Comparison of ENCODE assay signal across 1 cellular context in the genomic region with DNA sequence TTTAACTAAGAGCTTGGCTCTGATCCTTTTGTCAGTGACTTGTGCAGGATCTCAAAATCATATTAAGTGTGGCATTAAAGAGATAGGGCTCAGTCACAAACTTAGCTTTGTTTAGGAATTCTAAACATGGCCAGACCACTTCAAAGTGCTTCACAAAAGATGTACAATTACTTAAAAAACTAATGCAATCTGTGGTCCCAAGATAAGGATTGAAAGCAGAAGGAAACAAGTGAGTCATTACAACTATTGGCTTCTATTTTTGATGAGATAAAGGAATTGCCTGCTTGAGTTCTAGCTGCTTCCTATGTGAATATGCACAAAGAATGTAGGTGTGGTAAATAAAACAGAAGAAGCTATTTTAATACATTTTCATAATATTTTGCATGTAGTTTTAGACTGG.
A peak's percentile ranks its signal among the peaks of the same experiment; 100 is the strongest.
TF ChIP-seq lines count a peak whose summit lies in the region.

No MANE protein-coding gene starts in this region.

TF ChIP-seq in K562, 482 proteins besides CTCF, POLR2A, EP300 and RAD21 (continued from another document and continues in another):
- peak; percentile 28 for TF ChIP-seq BRD9 (IDR thresholded peaks at IDR 0.05; ENCODE audit: low read depth, partially characterized antibody)
- peak; percentile 94 for TF ChIP-seq TEAD4 (IDR thresholded peaks at IDR 0.05; ENCODE audit: low read length)
- TF ChIP-seq TEAD4 (CRISPR knock-in tag; IDR thresholded peaks at IDR 0.05; ENCODE audit: borderline replicate concordance): no peak
- TF ChIP-seq ARID1B (IDR thresholded peaks at IDR 0.05): peak; percentile 95
- TF ChIP-seq NFYB (IDR thresholded peaks at IDR 0.05; ENCODE audit: extremely low read depth, insufficient read length): no peak
- TF ChIP-seq, protein P1, sequence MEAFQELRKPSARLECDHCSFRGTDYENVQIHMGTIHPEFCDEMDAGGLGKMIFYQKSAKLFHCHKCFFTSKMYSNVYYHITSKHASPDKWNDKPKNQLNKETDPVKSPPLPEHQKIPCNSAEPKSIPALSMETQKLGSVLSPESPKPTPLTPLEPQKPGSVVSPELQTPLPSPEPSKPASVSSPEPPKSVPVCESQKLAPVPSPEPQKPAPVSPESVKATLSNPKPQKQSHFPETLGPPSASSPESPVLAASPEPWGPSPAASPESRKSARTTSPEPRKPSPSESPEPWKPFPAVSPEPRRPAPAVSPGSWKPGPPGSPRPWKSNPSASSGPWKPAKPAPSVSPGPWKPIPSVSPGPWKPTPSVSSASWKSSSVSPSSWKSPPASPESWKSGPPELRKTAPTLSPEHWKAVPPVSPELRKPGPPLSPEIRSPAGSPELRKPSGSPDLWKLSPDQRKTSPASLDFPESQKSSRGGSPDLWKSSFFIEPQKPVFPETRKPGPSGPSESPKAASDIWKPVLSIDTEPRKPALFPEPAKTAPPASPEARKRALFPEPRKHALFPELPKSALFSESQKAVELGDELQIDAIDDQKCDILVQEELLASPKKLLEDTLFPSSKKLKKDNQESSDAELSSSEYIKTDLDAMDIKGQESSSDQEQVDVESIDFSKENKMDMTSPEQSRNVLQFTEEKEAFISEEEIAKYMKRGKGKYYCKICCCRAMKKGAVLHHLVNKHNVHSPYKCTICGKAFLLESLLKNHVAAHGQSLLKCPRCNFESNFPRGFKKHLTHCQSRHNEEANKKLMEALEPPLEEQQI (IDR thresholded peaks at IDR 0.05): no peak
- no peak for TF ChIP-seq HOXB6 (CRISPR knock-in tag; IDR thresholded peaks at IDR 0.05; ENCODE audit: borderline replicate concordance)
- peak; percentile 91 for TF ChIP-seq CBFA2T3 (IDR thresholded peaks at IDR 0.05)
- TF ChIP-seq FOSL1 (tag; conservative IDR thresholded peaks at IDR 0.05): peak; percentile 99
- TF ChIP-seq ZFPM2 (CRISPR knock-in tag; IDR thresholded peaks at IDR 0.05): no peak
- peak; percentile 32; the same call in 1 of the 2 replicates for TF ChIP-seq CTBP1 (IDR thresholded peaks at IDR 0.05; ENCODE audit: borderline replicate concordance)
- TF ChIP-seq MEIS2 (IDR thresholded peaks at IDR 0.05; ENCODE audit: partially characterized antibody): peak; percentile 28
- peak; percentile 84 for TF ChIP-seq TCF3 (CRISPR knock-in tag; IDR thresholded peaks at IDR 0.05)
- TF ChIP-seq GATA2 (CRISPR knock-in tag; IDR thresholded peaks at IDR 0.05): peak; percentile 59
- TF ChIP-seq ZBTB17 (CRISPR knock-in tag; IDR thresholded peaks at IDR 0.05): no peak
- TF ChIP-seq KLF16 (IDR thresholded peaks at IDR 0.05): peak; percentile 51
- no peak for TF ChIP-seq MECOM (CRISPR knock-in tag; IDR thresholded peaks at IDR 0.05)
- TF ChIP-seq CCNT2 (IDR thresholded peaks at IDR 0.05; ENCODE audit: borderline replicate concordance, extremely low read depth, insufficient read length, low read depth, low read length): peak; percentile 66
- TF ChIP-seq SOX6 (IDR thresholded peaks at IDR 0.05): peak; percentile 97
- TF ChIP-seq FOXJ2 (tag; IDR thresholded peaks at IDR 0.05): peak; percentile 68; the same call in 1 of the 2 replicates
- peak; percentile 85 for TF ChIP-seq HDAC2 (IDR thresholded peaks at IDR 0.05)
- TF ChIP-seq JUND (IDR thresholded peaks at IDR 0.05; ENCODE audit: borderline replicate concordance, low read depth, low read length): peak; percentile 92
- peak; percentile 91 for TF ChIP-seq JUND (tag; IDR thresholded peaks at IDR 0.05; ENCODE audit: borderline replicate concordance, low read depth, low read length)
- TF ChIP-seq, protein P2, sequence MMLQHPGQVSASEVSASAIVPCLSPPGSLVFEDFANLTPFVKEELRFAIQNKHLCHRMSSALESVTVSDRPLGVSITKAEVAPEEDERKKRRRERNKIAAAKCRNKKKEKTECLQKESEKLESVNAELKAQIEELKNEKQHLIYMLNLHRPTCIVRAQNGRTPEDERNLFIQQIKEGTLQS (IDR thresholded peaks at IDR 0.05): peak; percentile 83
- TF ChIP-seq, protein P2 (CRISPR knock-in tag; conservative IDR thresholded peaks at IDR 0.05): peak; percentile 67; the same call in 1 of the 2 replicates
- TF ChIP-seq, protein P3, sequence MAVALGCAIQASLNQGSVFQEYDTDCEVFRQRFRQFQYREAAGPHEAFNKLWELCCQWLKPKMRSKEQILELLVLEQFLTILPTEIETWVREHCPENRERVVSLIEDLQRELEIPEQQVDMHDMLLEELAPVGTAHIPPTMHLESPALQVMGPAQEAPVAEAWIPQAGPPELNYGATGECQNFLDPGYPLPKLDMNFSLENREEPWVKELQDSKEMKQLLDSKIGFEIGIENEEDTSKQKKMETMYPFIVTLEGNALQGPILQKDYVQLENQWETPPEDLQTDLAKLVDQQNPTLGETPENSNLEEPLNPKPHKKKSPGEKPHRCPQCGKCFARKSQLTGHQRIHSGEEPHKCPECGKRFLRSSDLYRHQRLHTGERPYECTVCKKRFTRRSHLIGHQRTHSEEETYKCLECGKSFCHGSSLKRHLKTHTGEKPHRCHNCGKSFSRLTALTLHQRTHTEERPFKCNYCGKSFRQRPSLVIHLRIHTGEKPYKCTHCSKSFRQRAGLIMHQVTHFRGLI (CRISPR knock-in tag; IDR thresholded peaks at IDR 0.05): no peak
- no peak for TF ChIP-seq ARHGAP35 (IDR thresholded peaks at IDR 0.05; ENCODE audit: partially characterized antibody)
- TF ChIP-seq ZNF24 (IDR thresholded peaks at IDR 0.05): no peak
- no peak for TF ChIP-seq ATF1 (CRISPR knock-in tag; IDR thresholded peaks at IDR 0.05)
- TF ChIP-seq ATF1 (tag; IDR thresholded peaks at IDR 0.05): no peak
- peak; percentile 20; the same call in 1 of the 2 replicates for TF ChIP-seq MAFK (IDR thresholded peaks at IDR 0.05; ENCODE audit: low read length)
- peak in 1 of 2 experiments; percentile 34; a peak in 1 of 4 replicates for TF ChIP-seq NONO (IDR thresholded peaks at IDR 0.05; ENCODE audit: low read depth in 2 of 2, low read length in 1 of 2)
- no peak for TF ChIP-seq ZNF584 (CRISPR knock-in tag; IDR thresholded peaks at IDR 0.05; ENCODE audit: low read depth)
- TF ChIP-seq LEF1 (IDR thresholded peaks at IDR 0.05): peak; percentile 100
- peak; percentile 91 for TF ChIP-seq DPF2 (IDR thresholded peaks at IDR 0.05)
- peak; percentile 83 for TF ChIP-seq CBFA2T2 (conservative IDR thresholded peaks at IDR 0.05)
- TF ChIP-seq PYGO2 (tag; IDR thresholded peaks at IDR 0.05): peak; percentile 62
- TF ChIP-seq NEUROD1 (IDR thresholded peaks at IDR 0.05; ENCODE audit: borderline replicate concordance, low read depth, low read length, partially characterized antibody): peak; percentile 36
- TF ChIP-seq, protein P4, sequence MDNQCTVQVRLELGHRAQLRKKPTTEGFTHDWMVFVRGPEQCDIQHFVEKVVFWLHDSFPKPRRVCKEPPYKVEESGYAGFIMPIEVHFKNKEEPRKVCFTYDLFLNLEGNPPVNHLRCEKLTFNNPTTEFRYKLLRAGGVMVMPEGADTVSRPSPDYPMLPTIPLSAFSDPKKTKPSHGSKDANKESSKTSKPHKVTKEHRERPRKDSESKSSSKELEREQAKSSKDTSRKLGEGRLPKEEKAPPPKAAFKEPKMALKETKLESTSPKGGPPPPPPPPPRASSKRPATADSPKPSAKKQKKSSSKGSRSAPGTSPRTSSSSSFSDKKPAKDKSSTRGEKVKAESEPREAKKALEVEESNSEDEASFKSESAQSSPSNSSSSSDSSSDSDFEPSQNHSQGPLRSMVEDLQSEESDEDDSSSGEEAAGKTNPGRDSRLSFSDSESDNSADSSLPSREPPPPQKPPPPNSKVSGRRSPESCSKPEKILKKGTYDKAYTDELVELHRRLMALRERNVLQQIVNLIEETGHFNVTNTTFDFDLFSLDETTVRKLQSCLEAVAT (IDR thresholded peaks at IDR 0.05): peak in 1 of 2 experiments; percentile 37; a peak in 1 of 4 replicates
- peak in 1 of 2 experiments; percentile 87; a peak in 2 of 4 replicates for TF ChIP-seq HDAC1 (IDR thresholded peaks at IDR 0.05)
- TF ChIP-seq MAFG (tag; conservative IDR thresholded peaks at IDR 0.05): peak; percentile 51
- 0 out of 4 replicates have a peak, but pooled peaks of 1 of the 2 experiments have one; percentile 44 for TF ChIP-seq FOXK2 (conservative IDR thresholded peaks at IDR 0.05 in 1 of 2, IDR thresholded peaks at IDR 0.05 in 1 of 2; ENCODE audit: low read depth in 2 of 2)
- no peak for TF ChIP-seq BRCA1 (IDR thresholded peaks at IDR 0.05)
- no peak for TF ChIP-seq BRCA1 (CRISPR knock-in tag; IDR thresholded peaks at IDR 0.05)
- peak in 1 of 2 experiments; percentile 97; a peak in 2 of 4 replicates for TF ChIP-seq RCOR1 (IDR thresholded peaks at IDR 0.05; ENCODE audit: borderline replicate concordance in 1 of 2, low read depth in 2 of 2, low read length in 2 of 2)
- TF ChIP-seq, protein P5, sequence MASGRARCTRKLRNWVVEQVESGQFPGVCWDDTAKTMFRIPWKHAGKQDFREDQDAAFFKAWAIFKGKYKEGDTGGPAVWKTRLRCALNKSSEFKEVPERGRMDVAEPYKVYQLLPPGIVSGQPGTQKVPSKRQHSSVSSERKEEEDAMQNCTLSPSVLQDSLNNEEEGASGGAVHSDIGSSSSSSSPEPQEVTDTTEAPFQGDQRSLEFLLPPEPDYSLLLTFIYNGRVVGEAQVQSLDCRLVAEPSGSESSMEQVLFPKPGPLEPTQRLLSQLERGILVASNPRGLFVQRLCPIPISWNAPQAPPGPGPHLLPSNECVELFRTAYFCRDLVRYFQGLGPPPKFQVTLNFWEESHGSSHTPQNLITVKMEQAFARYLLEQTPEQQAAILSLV (tag; IDR thresholded peaks at IDR 0.05): no peak
- peak; percentile 50; the same call in 1 of the 2 replicates for TF ChIP-seq NFIC (IDR thresholded peaks at IDR 0.05)
- TF ChIP-seq IRF2 (CRISPR knock-in tag; IDR thresholded peaks at IDR 0.05): no peak
- TF ChIP-seq, protein P6, sequence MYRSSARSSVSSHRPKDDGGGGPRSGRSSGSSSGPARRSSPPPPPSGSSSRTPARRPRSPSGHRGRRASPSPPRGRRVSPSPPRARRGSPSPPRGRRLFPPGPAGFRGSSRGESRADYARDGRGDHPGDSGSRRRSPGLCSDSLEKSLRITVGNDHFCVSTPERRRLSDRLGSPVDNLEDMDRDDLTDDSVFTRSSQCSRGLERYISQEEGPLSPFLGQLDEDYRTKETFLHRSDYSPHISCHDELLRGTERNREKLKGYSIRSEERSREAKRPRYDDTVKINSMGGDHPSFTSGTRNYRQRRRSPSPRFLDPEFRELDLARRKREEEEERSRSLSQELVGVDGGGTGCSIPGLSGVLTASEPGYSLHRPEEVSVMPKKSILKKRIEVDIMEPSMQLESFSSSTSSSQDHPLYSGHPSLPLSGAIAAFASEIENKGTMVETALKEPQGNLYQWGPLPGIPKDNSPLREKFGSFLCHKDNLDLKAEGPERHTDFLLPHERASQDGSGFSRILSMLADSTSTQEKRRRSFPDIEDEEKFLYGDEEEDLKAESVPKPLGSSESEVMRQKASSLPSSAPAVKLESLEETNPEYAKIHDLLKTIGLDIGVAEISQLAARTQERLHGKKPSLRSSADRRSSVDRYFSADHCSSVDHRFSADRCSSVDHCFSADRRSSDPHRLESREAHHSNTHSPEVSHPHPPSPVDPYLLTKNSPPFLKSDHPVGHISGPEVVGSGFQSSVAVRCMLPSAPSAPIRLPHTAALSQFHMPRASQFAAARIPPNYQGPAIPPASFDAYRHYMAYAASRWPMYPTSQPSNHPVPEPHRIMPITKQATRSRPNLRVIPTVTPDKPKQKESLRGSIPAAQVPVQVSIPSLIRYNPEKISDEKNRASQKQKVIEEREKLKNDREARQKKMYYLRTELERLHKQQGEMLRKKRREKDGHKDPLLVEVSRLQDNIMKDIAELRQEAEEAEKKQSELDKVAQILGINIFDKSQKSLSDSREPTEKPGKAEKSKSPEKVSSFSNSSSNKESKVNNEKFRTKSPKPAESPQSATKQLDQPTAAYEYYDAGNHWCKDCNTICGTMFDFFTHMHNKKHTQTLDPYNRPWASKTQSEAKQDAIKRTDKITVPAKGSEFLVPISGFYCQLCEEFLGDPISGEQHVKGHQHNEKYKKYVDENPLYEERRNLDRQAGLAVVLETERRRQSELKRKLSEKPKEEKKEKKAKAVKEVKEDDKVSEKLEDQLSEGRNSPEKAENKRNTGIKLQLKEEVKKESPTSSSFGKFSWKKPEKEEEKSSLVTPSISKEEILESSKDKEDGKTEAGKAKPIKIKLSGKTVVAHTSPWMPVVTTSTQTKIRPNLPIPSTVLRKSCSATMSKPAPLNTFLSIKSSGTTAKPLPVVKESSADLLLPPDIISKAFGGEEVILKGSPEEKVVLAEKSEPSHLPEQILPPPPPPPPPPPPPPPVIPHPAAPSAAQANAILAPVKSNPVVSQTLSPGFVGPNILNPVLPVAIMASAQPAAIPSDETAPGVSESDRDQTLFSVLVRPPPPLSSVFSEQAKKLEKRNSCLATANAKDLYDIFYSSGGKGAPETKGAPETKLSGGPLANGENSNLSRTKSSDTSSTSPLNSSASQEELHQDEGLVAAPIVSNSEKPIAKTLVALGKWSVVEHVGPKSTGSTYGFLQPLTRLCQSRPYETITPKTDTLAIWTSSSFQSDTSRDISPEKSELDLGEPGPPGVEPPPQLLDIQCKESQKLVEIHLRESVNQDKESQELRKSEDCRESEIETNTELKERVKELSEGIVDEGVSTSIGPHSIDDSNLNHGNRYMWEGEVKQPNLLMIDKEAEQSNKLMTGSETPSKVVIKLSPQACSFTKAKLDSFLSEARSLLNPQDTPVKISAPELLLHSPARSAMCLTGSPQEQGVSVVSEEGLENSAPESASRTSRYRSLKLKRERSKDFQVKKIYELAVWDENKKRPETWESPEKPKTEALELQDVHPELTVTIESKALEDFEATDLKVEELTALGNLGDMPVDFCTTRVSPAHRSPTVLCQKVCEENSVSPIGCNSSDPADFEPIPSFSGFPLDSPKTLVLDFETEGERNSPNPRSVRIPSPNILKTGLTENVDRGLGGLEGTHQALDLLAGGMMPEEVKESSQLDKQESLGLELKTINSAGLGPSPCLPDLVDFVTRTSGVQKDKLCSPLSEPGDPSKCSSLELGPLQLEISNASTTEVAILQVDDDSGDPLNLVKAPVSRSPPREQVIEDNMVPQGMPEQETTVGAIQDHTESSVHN (IDR thresholded peaks at IDR 0.05; ENCODE audit: borderline replicate concordance in 1 of 2, low read depth in 1 of 2): 0 out of 4 replicates have a peak, but pooled peaks of 1 of the 2 experiments have one; percentile 76
- 0 out of 2 replicates have a peak, but pooled peaks have one; percentile 26 for TF ChIP-seq NCOA1 (IDR thresholded peaks at IDR 0.05; ENCODE audit: low read depth)
- TF ChIP-seq STAT5A (IDR thresholded peaks at IDR 0.05; ENCODE audit: borderline replicate concordance, low read length): peak; percentile 67
- TF ChIP-seq MBD2 (IDR thresholded peaks at IDR 0.05; ENCODE audit: borderline replicate concordance, low read depth): peak; percentile 35; the same call in 1 of the 2 replicates
- peak; percentile 55; the same call in 1 of the 2 replicates for TF ChIP-seq ETV1 (tag; conservative IDR thresholded peaks at IDR 0.05; ENCODE audit: low read depth)
- TF ChIP-seq LCOR (CRISPR knock-in tag; IDR thresholded peaks at IDR 0.05): peak; percentile 80; the same call in 1 of the 2 replicates
- TF ChIP-seq SMARCA4 (IDR thresholded peaks at IDR 0.05): peak; percentile 93
- no peak for TF ChIP-seq NR2F6 (CRISPR knock-in tag; IDR thresholded peaks at IDR 0.05)
- TF ChIP-seq, protein P7, sequence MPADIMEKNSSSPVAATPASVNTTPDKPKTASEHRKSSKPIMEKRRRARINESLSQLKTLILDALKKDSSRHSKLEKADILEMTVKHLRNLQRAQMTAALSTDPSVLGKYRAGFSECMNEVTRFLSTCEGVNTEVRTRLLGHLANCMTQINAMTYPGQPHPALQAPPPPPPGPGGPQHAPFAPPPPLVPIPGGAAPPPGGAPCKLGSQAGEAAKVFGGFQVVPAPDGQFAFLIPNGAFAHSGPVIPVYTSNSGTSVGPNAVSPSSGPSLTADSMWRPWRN (IDR thresholded peaks at IDR 0.05; ENCODE audit: low read depth): peak; percentile 94
